ENCODE assay signal across 1 cellular context in the genomic region with DNA sequence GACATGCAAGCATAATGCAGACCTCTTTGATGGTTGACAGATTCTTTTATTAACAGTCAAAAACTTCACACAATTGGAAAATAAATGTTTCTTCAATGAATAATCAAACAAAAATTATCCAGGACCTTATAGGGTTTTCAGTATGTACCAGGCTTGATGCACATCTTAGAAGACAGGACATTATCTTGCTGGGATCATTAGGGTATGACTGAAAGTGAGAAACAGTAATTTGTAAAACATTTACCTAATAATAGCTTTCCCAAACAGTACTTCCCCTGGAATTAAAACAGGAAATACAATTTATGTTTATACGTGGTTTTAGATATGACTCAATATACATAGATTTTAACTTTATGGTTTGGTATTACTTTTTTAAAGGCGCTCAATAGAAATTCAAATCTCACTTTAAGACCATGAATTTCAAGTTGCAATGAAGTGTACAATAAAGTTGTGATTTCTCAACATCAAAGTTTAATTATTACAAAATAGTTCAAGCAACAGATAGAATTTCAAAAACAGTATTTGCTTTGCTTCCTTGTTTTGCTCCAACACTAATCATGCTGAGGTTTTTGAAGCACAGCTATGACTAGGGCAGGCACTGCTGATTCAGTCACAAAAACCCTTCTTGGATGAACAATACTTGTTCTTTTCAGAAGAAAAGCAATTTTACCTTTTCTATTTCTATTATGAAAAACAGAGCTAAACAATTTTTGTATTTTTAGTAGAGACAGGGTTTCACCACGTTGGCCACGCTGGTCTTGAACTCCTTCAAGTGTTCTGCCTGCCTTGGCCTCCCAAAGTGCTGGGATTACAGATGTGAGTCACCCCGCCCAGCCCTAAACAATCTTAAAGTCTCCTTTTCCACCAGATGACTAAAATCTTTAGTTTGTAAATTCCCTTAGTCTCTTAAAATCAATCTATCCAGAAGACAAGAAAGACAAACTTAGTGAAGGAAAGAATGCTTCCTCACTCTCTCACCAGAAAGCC.
TF ChIP-seq lines count a peak whose summit lies in the region.

No MANE protein-coding gene starts in this region.

TF ChIP-seq in WTC11, 78 proteins besides CTCF, POLR2A, EP300 and RAD21 (continued from another document):
- TF ChIP-seq, protein P1, sequence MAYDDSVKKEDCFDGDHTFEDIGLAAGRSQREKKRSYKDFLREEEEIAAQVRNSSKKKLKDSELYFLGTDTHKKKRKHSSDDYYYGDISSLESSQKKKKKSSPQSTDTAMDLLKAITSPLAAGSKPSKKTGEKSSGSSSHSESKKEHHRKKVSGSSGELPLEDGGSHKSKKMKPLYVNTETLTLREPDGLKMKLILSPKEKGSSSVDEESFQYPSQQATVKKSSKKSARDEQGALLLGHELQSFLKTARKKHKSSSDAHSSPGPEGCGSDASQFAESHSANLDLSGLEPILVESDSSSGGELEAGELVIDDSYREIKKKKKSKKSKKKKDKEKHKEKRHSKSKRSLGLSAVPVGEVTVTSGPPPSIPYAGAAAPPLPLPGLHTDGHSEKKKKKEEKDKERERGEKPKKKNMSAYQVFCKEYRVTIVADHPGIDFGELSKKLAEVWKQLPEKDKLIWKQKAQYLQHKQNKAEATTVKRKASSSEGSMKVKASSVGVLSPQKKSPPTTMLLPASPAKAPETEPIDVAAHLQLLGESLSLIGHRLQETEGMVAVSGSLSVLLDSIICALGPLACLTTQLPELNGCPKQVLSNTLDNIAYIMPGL (CRISPR knock-in tag; IDR thresholded peaks at IDR 0.05): no peak
- TF ChIP-seq MYBL2 (CRISPR knock-in tag; IDR thresholded peaks at IDR 0.05) (no peak), CREM (CRISPR knock-in tag; IDR thresholded peaks at IDR 0.05) (no peak), SMAD3 (CRISPR knock-in tag; IDR thresholded peaks at IDR 0.05; ENCODE audit: borderline replicate concordance) (no peak), KAT7 (CRISPR knock-in tag; IDR thresholded peaks at IDR 0.05; ENCODE audit: borderline replicate concordance) (no peak), ESRRA (CRISPR knock-in tag; IDR thresholded peaks at IDR 0.05; ENCODE audit: borderline replicate concordance) (no peak), SP1 (CRISPR knock-in tag; conservative IDR thresholded peaks at IDR 0.05) (no peak), ATF1 (CRISPR knock-in tag; IDR thresholded peaks at IDR 0.05) (no peak), TEAD4 (CRISPR knock-in tag; IDR thresholded peaks at IDR 0.05) (no peak)
- TF ChIP-seq, protein P2, sequence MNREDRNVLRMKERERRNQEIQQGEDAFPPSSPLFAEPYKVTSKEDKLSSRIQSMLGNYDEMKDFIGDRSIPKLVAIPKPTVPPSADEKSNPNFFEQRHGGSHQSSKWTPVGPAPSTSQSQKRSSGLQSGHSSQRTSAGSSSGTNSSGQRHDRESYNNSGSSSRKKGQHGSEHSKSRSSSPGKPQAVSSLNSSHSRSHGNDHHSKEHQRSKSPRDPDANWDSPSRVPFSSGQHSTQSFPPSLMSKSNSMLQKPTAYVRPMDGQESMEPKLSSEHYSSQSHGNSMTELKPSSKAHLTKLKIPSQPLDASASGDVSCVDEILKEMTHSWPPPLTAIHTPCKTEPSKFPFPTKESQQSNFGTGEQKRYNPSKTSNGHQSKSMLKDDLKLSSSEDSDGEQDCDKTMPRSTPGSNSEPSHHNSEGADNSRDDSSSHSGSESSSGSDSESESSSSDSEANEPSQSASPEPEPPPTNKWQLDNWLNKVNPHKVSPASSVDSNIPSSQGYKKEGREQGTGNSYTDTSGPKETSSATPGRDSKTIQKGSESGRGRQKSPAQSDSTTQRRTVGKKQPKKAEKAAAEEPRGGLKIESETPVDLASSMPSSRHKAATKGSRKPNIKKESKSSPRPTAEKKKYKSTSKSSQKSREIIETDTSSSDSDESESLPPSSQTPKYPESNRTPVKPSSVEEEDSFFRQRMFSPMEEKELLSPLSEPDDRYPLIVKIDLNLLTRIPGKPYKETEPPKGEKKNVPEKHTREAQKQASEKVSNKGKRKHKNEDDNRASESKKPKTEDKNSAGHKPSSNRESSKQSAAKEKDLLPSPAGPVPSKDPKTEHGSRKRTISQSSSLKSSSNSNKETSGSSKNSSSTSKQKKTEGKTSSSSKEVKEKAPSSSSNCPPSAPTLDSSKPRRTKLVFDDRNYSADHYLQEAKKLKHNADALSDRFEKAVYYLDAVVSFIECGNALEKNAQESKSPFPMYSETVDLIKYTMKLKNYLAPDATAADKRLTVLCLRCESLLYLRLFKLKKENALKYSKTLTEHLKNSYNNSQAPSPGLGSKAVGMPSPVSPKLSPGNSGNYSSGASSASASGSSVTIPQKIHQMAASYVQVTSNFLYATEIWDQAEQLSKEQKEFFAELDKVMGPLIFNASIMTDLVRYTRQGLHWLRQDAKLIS (CRISPR knock-in tag; IDR thresholded peaks at IDR 0.05; ENCODE audit: borderline replicate concordance): no peak
- TF ChIP-seq, protein P3, sequence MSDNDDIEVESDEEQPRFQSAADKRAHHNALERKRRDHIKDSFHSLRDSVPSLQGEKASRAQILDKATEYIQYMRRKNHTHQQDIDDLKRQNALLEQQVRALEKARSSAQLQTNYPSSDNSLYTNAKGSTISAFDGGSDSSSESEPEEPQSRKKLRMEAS (CRISPR knock-in tag; IDR thresholded peaks at IDR 0.05): no peak
- TF ChIP-seq, protein P4, sequence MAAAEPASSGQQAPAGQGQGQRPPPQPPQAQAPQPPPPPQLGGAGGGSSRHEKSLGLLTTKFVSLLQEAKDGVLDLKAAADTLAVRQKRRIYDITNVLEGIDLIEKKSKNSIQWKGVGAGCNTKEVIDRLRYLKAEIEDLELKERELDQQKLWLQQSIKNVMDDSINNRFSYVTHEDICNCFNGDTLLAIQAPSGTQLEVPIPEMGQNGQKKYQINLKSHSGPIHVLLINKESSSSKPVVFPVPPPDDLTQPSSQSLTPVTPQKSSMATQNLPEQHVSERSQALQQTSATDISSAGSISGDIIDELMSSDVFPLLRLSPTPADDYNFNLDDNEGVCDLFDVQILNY (CRISPR knock-in tag; IDR thresholded peaks at IDR 0.05): no peak
- TF ChIP-seq, protein P5, sequence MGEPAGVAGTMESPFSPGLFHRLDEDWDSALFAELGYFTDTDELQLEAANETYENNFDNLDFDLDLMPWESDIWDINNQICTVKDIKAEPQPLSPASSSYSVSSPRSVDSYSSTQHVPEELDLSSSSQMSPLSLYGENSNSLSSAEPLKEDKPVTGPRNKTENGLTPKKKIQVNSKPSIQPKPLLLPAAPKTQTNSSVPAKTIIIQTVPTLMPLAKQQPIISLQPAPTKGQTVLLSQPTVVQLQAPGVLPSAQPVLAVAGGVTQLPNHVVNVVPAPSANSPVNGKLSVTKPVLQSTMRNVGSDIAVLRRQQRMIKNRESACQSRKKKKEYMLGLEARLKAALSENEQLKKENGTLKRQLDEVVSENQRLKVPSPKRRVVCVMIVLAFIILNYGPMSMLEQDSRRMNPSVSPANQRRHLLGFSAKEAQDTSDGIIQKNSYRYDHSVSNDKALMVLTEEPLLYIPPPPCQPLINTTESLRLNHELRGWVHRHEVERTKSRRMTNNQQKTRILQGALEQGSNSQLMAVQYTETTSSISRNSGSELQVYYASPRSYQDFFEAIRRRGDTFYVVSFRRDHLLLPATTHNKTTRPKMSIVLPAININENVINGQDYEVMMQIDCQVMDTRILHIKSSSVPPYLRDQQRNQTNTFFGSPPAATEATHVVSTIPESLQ (CRISPR knock-in tag; IDR thresholded peaks at IDR 0.05): no peak
- TF ChIP-seq, protein P6, sequence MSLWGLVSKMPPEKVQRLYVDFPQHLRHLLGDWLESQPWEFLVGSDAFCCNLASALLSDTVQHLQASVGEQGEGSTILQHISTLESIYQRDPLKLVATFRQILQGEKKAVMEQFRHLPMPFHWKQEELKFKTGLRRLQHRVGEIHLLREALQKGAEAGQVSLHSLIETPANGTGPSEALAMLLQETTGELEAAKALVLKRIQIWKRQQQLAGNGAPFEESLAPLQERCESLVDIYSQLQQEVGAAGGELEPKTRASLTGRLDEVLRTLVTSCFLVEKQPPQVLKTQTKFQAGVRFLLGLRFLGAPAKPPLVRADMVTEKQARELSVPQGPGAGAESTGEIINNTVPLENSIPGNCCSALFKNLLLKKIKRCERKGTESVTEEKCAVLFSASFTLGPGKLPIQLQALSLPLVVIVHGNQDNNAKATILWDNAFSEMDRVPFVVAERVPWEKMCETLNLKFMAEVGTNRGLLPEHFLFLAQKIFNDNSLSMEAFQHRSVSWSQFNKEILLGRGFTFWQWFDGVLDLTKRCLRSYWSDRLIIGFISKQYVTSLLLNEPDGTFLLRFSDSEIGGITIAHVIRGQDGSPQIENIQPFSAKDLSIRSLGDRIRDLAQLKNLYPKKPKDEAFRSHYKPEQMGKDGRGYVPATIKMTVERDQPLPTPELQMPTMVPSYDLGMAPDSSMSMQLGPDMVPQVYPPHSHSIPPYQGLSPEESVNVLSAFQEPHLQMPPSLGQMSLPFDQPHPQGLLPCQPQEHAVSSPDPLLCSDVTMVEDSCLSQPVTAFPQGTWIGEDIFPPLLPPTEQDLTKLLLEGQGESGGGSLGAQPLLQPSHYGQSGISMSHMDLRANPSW (CRISPR knock-in tag; conservative IDR thresholded peaks at IDR 0.05; ENCODE audit: low read depth): no peak
- TF ChIP-seq, protein P7, sequence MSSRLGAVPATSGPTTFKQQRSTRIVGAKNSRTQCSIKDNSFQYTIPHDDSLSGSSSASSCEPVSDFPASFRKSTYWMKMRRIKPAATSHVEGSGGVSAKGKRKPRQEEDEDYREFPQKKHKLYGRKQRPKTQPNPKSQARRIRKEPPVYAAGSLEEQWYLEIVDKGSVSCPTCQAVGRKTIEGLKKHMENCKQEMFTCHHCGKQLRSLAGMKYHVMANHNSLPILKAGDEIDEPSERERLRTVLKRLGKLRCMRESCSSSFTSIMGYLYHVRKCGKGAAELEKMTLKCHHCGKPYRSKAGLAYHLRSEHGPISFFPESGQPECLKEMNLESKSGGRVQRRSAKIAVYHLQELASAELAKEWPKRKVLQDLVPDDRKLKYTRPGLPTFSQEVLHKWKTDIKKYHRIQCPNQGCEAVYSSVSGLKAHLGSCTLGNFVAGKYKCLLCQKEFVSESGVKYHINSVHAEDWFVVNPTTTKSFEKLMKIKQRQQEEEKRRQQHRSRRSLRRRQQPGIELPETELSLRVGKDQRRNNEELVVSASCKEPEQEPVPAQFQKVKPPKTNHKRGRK (CRISPR knock-in tag; IDR thresholded peaks at IDR 0.05; ENCODE audit: borderline replicate concordance): no peak
- TF ChIP-seq, protein P8, sequence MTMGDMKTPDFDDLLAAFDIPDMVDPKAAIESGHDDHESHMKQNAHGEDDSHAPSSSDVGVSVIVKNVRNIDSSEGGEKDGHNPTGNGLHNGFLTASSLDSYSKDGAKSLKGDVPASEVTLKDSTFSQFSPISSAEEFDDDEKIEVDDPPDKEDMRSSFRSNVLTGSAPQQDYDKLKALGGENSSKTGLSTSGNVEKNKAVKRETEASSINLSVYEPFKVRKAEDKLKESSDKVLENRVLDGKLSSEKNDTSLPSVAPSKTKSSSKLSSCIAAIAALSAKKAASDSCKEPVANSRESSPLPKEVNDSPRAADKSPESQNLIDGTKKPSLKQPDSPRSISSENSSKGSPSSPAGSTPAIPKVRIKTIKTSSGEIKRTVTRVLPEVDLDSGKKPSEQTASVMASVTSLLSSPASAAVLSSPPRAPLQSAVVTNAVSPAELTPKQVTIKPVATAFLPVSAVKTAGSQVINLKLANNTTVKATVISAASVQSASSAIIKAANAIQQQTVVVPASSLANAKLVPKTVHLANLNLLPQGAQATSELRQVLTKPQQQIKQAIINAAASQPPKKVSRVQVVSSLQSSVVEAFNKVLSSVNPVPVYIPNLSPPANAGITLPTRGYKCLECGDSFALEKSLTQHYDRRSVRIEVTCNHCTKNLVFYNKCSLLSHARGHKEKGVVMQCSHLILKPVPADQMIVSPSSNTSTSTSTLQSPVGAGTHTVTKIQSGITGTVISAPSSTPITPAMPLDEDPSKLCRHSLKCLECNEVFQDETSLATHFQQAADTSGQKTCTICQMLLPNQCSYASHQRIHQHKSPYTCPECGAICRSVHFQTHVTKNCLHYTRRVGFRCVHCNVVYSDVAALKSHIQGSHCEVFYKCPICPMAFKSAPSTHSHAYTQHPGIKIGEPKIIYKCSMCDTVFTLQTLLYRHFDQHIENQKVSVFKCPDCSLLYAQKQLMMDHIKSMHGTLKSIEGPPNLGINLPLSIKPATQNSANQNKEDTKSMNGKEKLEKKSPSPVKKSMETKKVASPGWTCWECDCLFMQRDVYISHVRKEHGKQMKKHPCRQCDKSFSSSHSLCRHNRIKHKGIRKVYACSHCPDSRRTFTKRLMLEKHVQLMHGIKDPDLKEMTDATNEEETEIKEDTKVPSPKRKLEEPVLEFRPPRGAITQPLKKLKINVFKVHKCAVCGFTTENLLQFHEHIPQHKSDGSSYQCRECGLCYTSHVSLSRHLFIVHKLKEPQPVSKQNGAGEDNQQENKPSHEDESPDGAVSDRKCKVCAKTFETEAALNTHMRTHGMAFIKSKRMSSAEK (CRISPR knock-in tag; IDR thresholded peaks at IDR 0.05; ENCODE audit: borderline replicate concordance): no peak
- TF ChIP-seq, protein P9, sequence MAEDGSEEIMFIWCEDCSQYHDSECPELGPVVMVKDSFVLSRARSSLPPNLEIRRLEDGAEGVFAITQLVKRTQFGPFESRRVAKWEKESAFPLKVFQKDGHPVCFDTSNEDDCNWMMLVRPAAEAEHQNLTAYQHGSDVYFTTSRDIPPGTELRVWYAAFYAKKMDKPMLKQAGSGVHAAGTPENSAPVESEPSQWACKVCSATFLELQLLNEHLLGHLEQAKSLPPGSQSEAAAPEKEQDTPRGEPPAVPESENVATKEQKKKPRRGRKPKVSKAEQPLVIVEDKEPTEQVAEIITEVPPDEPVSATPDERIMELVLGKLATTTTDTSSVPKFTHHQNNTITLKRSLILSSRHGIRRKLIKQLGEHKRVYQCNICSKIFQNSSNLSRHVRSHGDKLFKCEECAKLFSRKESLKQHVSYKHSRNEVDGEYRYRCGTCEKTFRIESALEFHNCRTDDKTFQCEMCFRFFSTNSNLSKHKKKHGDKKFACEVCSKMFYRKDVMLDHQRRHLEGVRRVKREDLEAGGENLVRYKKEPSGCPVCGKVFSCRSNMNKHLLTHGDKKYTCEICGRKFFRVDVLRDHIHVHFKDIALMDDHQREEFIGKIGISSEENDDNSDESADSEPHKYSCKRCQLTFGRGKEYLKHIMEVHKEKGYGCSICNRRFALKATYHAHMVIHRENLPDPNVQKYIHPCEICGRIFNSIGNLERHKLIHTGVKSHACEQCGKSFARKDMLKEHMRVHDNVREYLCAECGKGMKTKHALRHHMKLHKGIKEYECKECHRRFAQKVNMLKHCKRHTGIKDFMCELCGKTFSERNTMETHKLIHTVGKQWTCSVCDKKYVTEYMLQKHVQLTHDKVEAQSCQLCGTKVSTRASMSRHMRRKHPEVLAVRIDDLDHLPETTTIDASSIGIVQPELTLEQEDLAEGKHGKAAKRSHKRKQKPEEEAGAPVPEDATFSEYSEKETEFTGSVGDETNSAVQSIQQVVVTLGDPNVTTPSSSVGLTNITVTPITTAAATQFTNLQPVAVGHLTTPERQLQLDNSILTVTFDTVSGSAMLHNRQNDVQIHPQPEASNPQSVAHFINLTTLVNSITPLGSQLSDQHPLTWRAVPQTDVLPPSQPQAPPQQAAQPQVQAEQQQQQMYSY (CRISPR knock-in tag; IDR thresholded peaks at IDR 0.05): no peak
